31 cellular contexts compared by ENCODE assay signal in genomic region chr22:37291559-37292298, GRCh38. TPM values are rescaled to one million over a fixed set of nuclear protein-coding genes. Genes with fewer than 3 reads are reported as not detected.
A peak's percentile ranks its signal among the peaks of the same experiment; 100 is the strongest.
DNase-seq lines count a peak whose midpoint lies in the region; ATAC-seq, FAIRE-seq and TF ChIP-seq lines count a peak whose summit lies in the region.
"Had no signal": no experiment of that assay in that cellular context is flagged by ENCODE, and none has a peak within 500 bp of the region (broad histone marks: within the 10 kb centered on the region; RNA-seq: fewer than 3 reads in every experiment).

No MANE protein-coding gene starts in this region.

- no TSS peak for BruUV-seq in K562 (replicated peaks; lab: Mats Ljungman, UMichigan)

- H3K9me1 ChIP-seq in K562 (ENCODE audit: control insufficient read depth, insufficient read depth, low read length), result no peaks in the 10 kb centered on the region

- WGBS in K562 (ENCODE audit: insufficient coverage, low coverage, missing lambda C conversion rate), result 36% methylated on average over 5 of the region's 5 CpGs

- intact Hi-C loops in K562 (cut with micrococcal nuclease) (no loop called here), kidney (cut with DNase I) (no loop called here)

- no peak for TF ChIP-seq EP300 in K562 (IDR thresholded peaks at IDR 0.05; ENCODE audit: low read length)

- H3K9me3 ChIP-seq in K562 (replicated peaks; ENCODE audit: control insufficient read depth, insufficient read depth, low read depth, low read length) (peaks cover 2% of the 10 kb centered on the region; the same call in 1 of the 2 replicates), kidney (ENCODE audit: control insufficient read depth in 1 of 2, low read length in 2 of 2) (no peaks in the 10 kb centered on the region)
- H3K9me3 ChIP-seq: esophagus squamous epithelium, gastrocnemius medialis, lower lobe of right lung, tibial artery had no signal

- no peaks in the 10 kb centered on the region for H3K9me3 Mint-ChIP-seq in activated naive CD8-positive, alpha-beta T cell (ENCODE audit: low read depth)
- H3K9me3 Mint-ChIP-seq in activated naive CD8-positive, alpha-beta T cell treated with anti-CD3 and anti-CD28 coated beads, Interleukin-2, amount 50 U/mL, for 24 hours, result no peaks in the 10 kb centered on the region
- H3K9me3 Mint-ChIP-seq in IgD-negative memory B cell, result peaks cover 3 to 5% (median 3%) of the 10 kb centered on the region in 3 donors
- H3K9me3 Mint-ChIP-seq in stimulated activated effector memory CD8-positive, alpha-beta T cell treated with anti-CD3 and anti-CD28 coated beads, Interleukin-12 subunit alpha, Interleukin-12 subunit beta, amount 100 ng/mL, for 72 hours, result no peaks in the 10 kb centered on the region

- no peak overlapping the region for H3K9ac ChIP-seq in K562 (ENCODE audit: insufficient read depth in 1 of 2, low read depth in 2 of 2, low read length in 2 of 2)
- no peak overlapping the region for H3K9ac ChIP-seq in kidney (ENCODE audit: low read length in 2 of 2)

- TF ChIP-seq RAD21 in K562 (CRISPR knock-in tag; conservative IDR thresholded peaks at IDR 0.05 in 1 of 2, IDR thresholded peaks at IDR 0.05 in 1 of 2), result no peak

- H3K27me3 Mint-ChIP-seq in activated naive CD8-positive, alpha-beta T cell, result no peaks in the 10 kb centered on the region
- no peaks in the 10 kb centered on the region for H3K27me3 Mint-ChIP-seq in activated naive CD8-positive, alpha-beta T cell treated with anti-CD3 and anti-CD28 coated beads, Interleukin-2, amount 50 U/mL, for 24 hours
- no peaks in the 10 kb centered on the region for H3K27me3 Mint-ChIP-seq in IgD-negative memory B cell

- no peak overlapping the region for H2AFZ ChIP-seq in K562 (ENCODE audit: low read depth, low read length)

- FAIRE-seq in K562 (lab: Jason Lieb, UNC), result no peak
- no peak for FAIRE-seq in kidney (lab: Jason Lieb, UNC)
- FAIRE-seq: astrocyte, GM19239 had no signal

- H3K79me2 ChIP-seq in K562 (ENCODE audit: control insufficient read depth, insufficient read depth, low read length), result no peaks in the 10 kb centered on the region

- H4K20me1 ChIP-seq in K562 (replicated peaks; ENCODE audit: control insufficient read depth, insufficient read depth, low read length), result no peaks in the 10 kb centered on the region

- ATAC-seq in activated naive CD8-positive, alpha-beta T cell treated with anti-CD3 and anti-CD28 coated beads, Interleukin-2, amount 50 U/mL, for 24 hours, result no peak
- no peak for ATAC-seq in K562
- peak; percentile 79 for ATAC-seq in stimulated activated effector memory CD8-positive, alpha-beta T cell treated with anti-CD3 and anti-CD28 coated beads, Interleukin-12 subunit alpha, Interleukin-12 subunit beta, amount 100 ng/mL, for 72 hours
- ATAC-seq: gastrocnemius medialis; GM12878; lower lobe of right lung; stimulated activated naive CD8-positive, alpha-beta T cell treated with anti-CD3 and anti-CD28 coated beads, Interleukin-15, Interleukin-2, amounts not matched to agents 100 U/mL and 50 U/mL, for 24 hours had no signal

- H3K36me3 ChIP-seq in K562 (ENCODE audit: control insufficient read depth, insufficient read depth, low read length), result no peaks in the 10 kb centered on the region
- H3K36me3 ChIP-seq in brain microvascular endothelial cell (replicated peaks), result no peaks in the 10 kb centered on the region
- no peaks in the 10 kb centered on the region for H3K36me3 ChIP-seq in kidney (ENCODE audit: control insufficient read depth in 1 of 2, insufficient read depth in 2 of 2, low read length in 2 of 2)
- H3K36me3 ChIP-seq: esophagus squamous epithelium, gastrocnemius medialis, tibial artery had no signal

- peak overlapping the region; percentile 73 for H3K27ac Mint-ChIP-seq in activated naive CD8-positive, alpha-beta T cell
- H3K27ac Mint-ChIP-seq in activated naive CD8-positive, alpha-beta T cell treated with anti-CD3 and anti-CD28 coated beads, Interleukin-2, amount 50 U/mL, for 24 hours, result no peak overlapping the region
- peak overlapping the region in 2 of 3 donors; percentile 25 to 53 for H3K27ac Mint-ChIP-seq in IgD-negative memory B cell
- H3K27ac Mint-ChIP-seq in stimulated activated effector memory CD8-positive, alpha-beta T cell treated with anti-CD3 and anti-CD28 coated beads, Interleukin-12 subunit alpha, Interleukin-12 subunit beta, amount 100 ng/mL, for 72 hours, result peak overlapping the region; percentile 91
- H3K27ac Mint-ChIP-seq: endodermal cell had no signal

- H3K27ac ChIP-seq in K562 (ENCODE audit: extremely low read depth, low read depth, low read length), result no peak overlapping the region
- H3K27ac ChIP-seq in brain microvascular endothelial cell, result no peak overlapping the region
- no peak overlapping the region for H3K27ac ChIP-seq in kidney (ENCODE audit: low read depth in 2 of 2, low read length in 2 of 2)
- H3K27ac ChIP-seq: esophagus squamous epithelium, gastrocnemius medialis, lower lobe of right lung, RWPE1, SK-N-MC, tibial artery had no signal

- peaks cover 14% of the 10 kb centered on the region for H3K36me3 Mint-ChIP-seq in activated naive CD8-positive, alpha-beta T cell
- peaks cover 23% of the 10 kb centered on the region for H3K36me3 Mint-ChIP-seq in activated naive CD8-positive, alpha-beta T cell treated with anti-CD3 and anti-CD28 coated beads, Interleukin-2, amount 50 U/mL, for 24 hours (ENCODE audit: low read depth)
- peaks cover 29% of the 10 kb centered on the region for H3K36me3 Mint-ChIP-seq in IgD-negative memory B cell
- H3K36me3 Mint-ChIP-seq in stimulated activated effector memory CD8-positive, alpha-beta T cell treated with anti-CD3 and anti-CD28 coated beads, Interleukin-12 subunit alpha, Interleukin-12 subunit beta, amount 100 ng/mL, for 72 hours, result peaks cover 100% of the 10 kb centered on the region

- no peak for TF ChIP-seq POLR2A in K562 (conservative IDR thresholded peaks at IDR 0.05)

- H3K4me1 ChIP-seq in K562 (replicated peaks in 1 of 2; ENCODE audit: control insufficient read depth in 2 of 2, insufficient read depth in 2 of 2, low read length in 2 of 2) (peaks cover 0 to 5% of the 10 kb centered on the region in 2 experiments; a peak in 1 of 5 replicates), kidney (ENCODE audit: control insufficient read depth in 1 of 2, insufficient read depth in 1 of 2, low read depth in 1 of 2, low read length in 2 of 2) (no peaks in the 10 kb centered on the region)
- H3K4me1 ChIP-seq: esophagus squamous epithelium, gastrocnemius medialis, lower lobe of right lung, tibial artery had no signal

- CTCF ChIA-PET in K562 (lab: Yijun Ruan, JAX; ENCODE audit: low intra/inter-chr PET ratio), result no interaction called here

- H3K4me1 Mint-ChIP-seq in activated naive CD8-positive, alpha-beta T cell (ENCODE audit: low read depth), result peaks cover 65% of the 10 kb centered on the region
- peaks cover 56% of the 10 kb centered on the region for H3K4me1 Mint-ChIP-seq in activated naive CD8-positive, alpha-beta T cell treated with anti-CD3 and anti-CD28 coated beads, Interleukin-2, amount 50 U/mL, for 24 hours
- H3K4me1 Mint-ChIP-seq in IgD-negative memory B cell, result peaks cover 24 to 40% (median 30%) of the 10 kb centered on the region in 3 donors
- peaks cover 96% of the 10 kb centered on the region for H3K4me1 Mint-ChIP-seq in stimulated activated effector memory CD8-positive, alpha-beta T cell treated with anti-CD3 and anti-CD28 coated beads, Interleukin-12 subunit alpha, Interleukin-12 subunit beta, amount 100 ng/mL, for 72 hours

- H3K4me2 ChIP-seq in K562 (ENCODE audit: insufficient read depth, low read length), result no peak overlapping the region

- H3K4me3 ChIP-seq in K562 (no peak overlapping the region), brain microvascular endothelial cell (ENCODE audit: low read depth, low read length) (no peak overlapping the region), kidney (ENCODE audit: low read length in 2 of 2) (no peak overlapping the region)
- H3K4me3 ChIP-seq: esophagus squamous epithelium, gastrocnemius medialis, GM12878, lower lobe of right lung, SK-N-MC, tibial artery had no signal

- no peak overlapping the region for H3K4me3 Mint-ChIP-seq in activated naive CD8-positive, alpha-beta T cell
- no peak overlapping the region for H3K4me3 Mint-ChIP-seq in activated naive CD8-positive, alpha-beta T cell treated with anti-CD3 and anti-CD28 coated beads, Interleukin-2, amount 50 U/mL, for 24 hours
- no peak overlapping the region for H3K4me3 Mint-ChIP-seq in IgD-negative memory B cell
- H3K4me3 Mint-ChIP-seq in stimulated activated effector memory CD8-positive, alpha-beta T cell treated with anti-CD3 and anti-CD28 coated beads, Interleukin-12 subunit alpha, Interleukin-12 subunit beta, amount 100 ng/mL, for 72 hours, result peak overlapping the region; percentile 34
- H3K4me3 Mint-ChIP-seq: endodermal cell had no signal

- H3K27me3 ChIP-seq in K562 (ENCODE audit: control insufficient read depth in 2 of 2, insufficient read depth in 2 of 2, low read length in 2 of 2), result peaks cover 0 to 14% of the 10 kb centered on the region in 2 experiments; a peak in 2 of 5 replicates
- no peaks in the 10 kb centered on the region for H3K27me3 ChIP-seq in brain microvascular endothelial cell (replicated peaks)

- POLR2A ChIA-PET in K562 (lab: Yijun Ruan, JAX), result interaction anchor here (0.6 kb wide), 1 partner anchor 11 kb away, joined by 3 read pairs; no protein-coding TSS in a partner anchor

- TF ChIP-seq CTCF in K562 (IDR thresholded peaks at IDR 0.05 in 2 of 3, conservative IDR thresholded peaks at IDR 0.05 in 1 of 3; ENCODE audit: insufficient read depth in 2 of 3, low read depth in 1 of 3, low read length in 3 of 3), result no peak
- TF ChIP-seq CTCF in brain microvascular endothelial cell (IDR thresholded peaks at IDR 0.05; ENCODE audit: low read depth, low read length, missing control alignments), result no peak
- TF ChIP-seq CTCF in kidney (IDR thresholded peaks at IDR 0.05; ENCODE audit: borderline replicate concordance, extremely low read depth, insufficient read depth), result no peak

- in situ Hi-C loops in K562 (cut with MboI), result no loop called here
- in situ Hi-C loops in brain microvascular endothelial cell (cut with HindIII; ENCODE audit: low pct_ligation_motif_present, low sequenced_read_pairs), result no loop called here

- no peak for DNase-seq in activated naive CD8-positive, alpha-beta T cell treated with anti-CD3 and anti-CD28 coated beads, Interleukin-2, amount 50 U/mL, for 24 hours
- DNase-seq in K562 (ENCODE audit: extremely low read depth in 1 of 4, low spot score in 3 of 4) (peak in 1 of 4 experiments; percentile 30), CD1c-positive myeloid dendritic cell (ENCODE audit: extremely low spot score) (no peak), brain microvascular endothelial cell (no peak), kidney (no peak)
- DNase-seq in stimulated activated effector memory CD8-positive, alpha-beta T cell treated with anti-CD3 and anti-CD28 coated beads, Interleukin-12 subunit alpha, Interleukin-12 subunit beta, amount 100 ng/mL, for 72 hours (ENCODE audit: low spot score in 2 of 2), result no peak
- DNase-seq: activated effector memory CD4-positive, alpha-beta T cell treated with anti-CD3 and anti-CD28 coated beads, Interleukin-2, amount 50 U/mL, for 16 hours; cerebellar nuclear complex; COR-L47; DMS79 treated with DMSO at 0.1 percent for 48 hours; endodermal cell; esophagus squamous epithelium; gastrocnemius medialis; islet precursor cell; Karpas-422; lower lobe of right lung; NCI-H1694 treated with DMSO at 0.1 percent for 48 hours; NCI-H748 treated with DMSO at 0.1 percent for 48 hours; occipital lobe; stimulated activated CD4-positive, alpha-beta T cell treated with anti-CD3 and anti-CD28 coated beads, Interleukin-2, amount 100 ng/mL, for 48 hours; stimulated activated naive CD8-positive, alpha-beta T cell treated with anti-CD3 and anti-CD28 coated beads, Interleukin-15, Interleukin-2, amounts not matched to agents 100 U/mL and 50 U/mL, for 24 hours; T1000; tibial artery had no signal

RNA-seq across cellular contexts. Expression of gene CYTH4, which starts 9.4 kb away (rescaled TPM):
- 70.8 TPM for polyA plus RNA-seq in IgD-negative memory B cell
- 1.6 and 4.0 TPM in 2 replicates for total RNA-seq in K562 (2011; cell fraction: chromatin; rRNA removed; ENCODE audit: low replicate concordance)
- total RNA-seq in K562 (2011; cell fraction: nucleolus; rRNA removed), result 0.39 and 1.7 TPM in 2 replicates
- total RNA-seq in K562 (2011; cell fraction: nucleoplasm; rRNA removed), result 1.1 and 1.5 TPM in 2 replicates
- 0.33 and 0.68 TPM in 2 replicates for total RNA-seq in K562 (2014; rRNA removed)
- 0.10 and 0.18 TPM in 2 replicates for total RNA-seq in K562 (2014; rRNA removed; fragmentation: Illumina TruSeq; extraction: Trizol)
- total RNA-seq in K562 (2015; rRNA removed; fragmentation: Illumina TruSeq; extraction: Trizol), result 0.54 and 0.60 TPM in 2 replicates
- total RNA-seq in K562 (2021), result 0.58 and 0.75 TPM in 2 replicates
- polyA plus RNA-seq in K562 (2011; rRNA removed), result 2.0 and 2.5 TPM in 2 replicates
- 1.4 and 2.9 TPM in 2 replicates for polyA plus RNA-seq in K562 (2011; cell fraction: cytosol; rRNA removed)
- 6.2 and 14.7 TPM in 2 replicates for polyA plus RNA-seq in K562 (2011; cell fraction: nucleus; rRNA removed)
- 1.3 and 1.6 TPM in 2 replicates for polyA plus RNA-seq in K562 (2012)
- polyA plus RNA-seq in K562 (2014; fragmentation: Illumina TruSeq; extraction: Trizol), result 0.28 and 0.33 TPM in 2 replicates
- polyA plus RNA-seq in K562 (2014; fragmentation: Nextera tagmentation; extraction: Ambion mirVana), result under 1 TPM in 1 of 2 experiments, not detected in 1; 0.03 TPM
- polyA plus RNA-seq in K562 (2014; rRNA removed), result 0.73 and 1.1 TPM in 2 replicates
- 1.7 and 1.8 TPM in 2 replicates for polyA minus RNA-seq in K562 (2011; rRNA and poly(A)+ RNA removed)
- polyA minus RNA-seq in K562 (2011; cell fraction: cytosol; rRNA and poly(A)+ RNA removed), result 1.6 TPM in 1 of 2 replicates, not detected in the other
- polyA minus RNA-seq in K562 (2011; cell fraction: nucleus; rRNA and poly(A)+ RNA removed), result 1.6 and 2.6 TPM in 2 replicates
- total RNA-seq in kidney, result 30.2 TPM
- polyA plus RNA-seq in kidney (ENCODE audit: insufficient read depth, low read depth, low replicate concordance), result 1.9 TPM
- total RNA-seq: astrocyte, endodermal cell, renal cortical epithelial cell had no signal

RNA-seq across cellular contexts. Expression of gene RAC2, which starts 47.7 kb away (rescaled TPM):
- 1,067 TPM for polyA plus RNA-seq in IgD-negative memory B cell
- 47.8 and 143 TPM in 2 replicates for total RNA-seq in K562 (2011; cell fraction: chromatin; rRNA removed; ENCODE audit: low replicate concordance)
- 99.9 and 118 TPM in 2 replicates for total RNA-seq in K562 (2011; cell fraction: nucleolus; rRNA removed)
- 74.1 and 109 TPM in 2 replicates for total RNA-seq in K562 (2011; cell fraction: nucleoplasm; rRNA removed)
- total RNA-seq in K562 (2014; rRNA removed), result 40.4 and 59.3 TPM in 2 replicates
- total RNA-seq in K562 (2014; rRNA removed; fragmentation: Illumina TruSeq; extraction: Trizol), result 18.6 and 22.7 TPM in 2 replicates
- 45.1 and 50.1 TPM in 2 replicates for total RNA-seq in K562 (2015; rRNA removed; fragmentation: Illumina TruSeq; extraction: Trizol)
- total RNA-seq in K562 (2021), result 82.8 and 95.3 TPM in 2 replicates
- 43.3 and 102 TPM in 2 replicates for polyA plus RNA-seq in K562 (2011; rRNA removed)
- 74.7 and 120 TPM in 2 replicates for polyA plus RNA-seq in K562 (2011; cell fraction: cytosol; rRNA removed)
- 95.0 and 171 TPM in 2 replicates for polyA plus RNA-seq in K562 (2011; cell fraction: nucleus; rRNA removed)
- polyA plus RNA-seq in K562 (2012), result 151 and 373 TPM in 2 replicates
- 103 and 132 TPM in 2 replicates for polyA plus RNA-seq in K562 (2014; fragmentation: Illumina TruSeq; extraction: Trizol)
- polyA plus RNA-seq in K562 (2014; fragmentation: Nextera tagmentation; extraction: Ambion mirVana), result 10 to 100 TPM; 25.4 to 26.8 TPM
- polyA plus RNA-seq in K562 (2014; rRNA removed), result 49.1 and 51.0 TPM in 2 replicates
- polyA minus RNA-seq in K562 (2011; rRNA and poly(A)+ RNA removed), result 25.1 and 30.5 TPM in 2 replicates
- polyA minus RNA-seq in K562 (2011; cell fraction: cytosol; rRNA and poly(A)+ RNA removed), result 62.2 and 68.9 TPM in 2 replicates
- polyA minus RNA-seq in K562 (2011; cell fraction: nucleus; rRNA and poly(A)+ RNA removed), result 69.4 and 73.9 TPM in 2 replicates
- 38.6 TPM for total RNA-seq in kidney
- 4.5 TPM for polyA plus RNA-seq in kidney (ENCODE audit: insufficient read depth, low read depth, low replicate concordance)
- total RNA-seq: occipital lobe had no signal
